Comparison of ENCODE assay signal across 29 cellular contexts in the genomic region with DNA sequence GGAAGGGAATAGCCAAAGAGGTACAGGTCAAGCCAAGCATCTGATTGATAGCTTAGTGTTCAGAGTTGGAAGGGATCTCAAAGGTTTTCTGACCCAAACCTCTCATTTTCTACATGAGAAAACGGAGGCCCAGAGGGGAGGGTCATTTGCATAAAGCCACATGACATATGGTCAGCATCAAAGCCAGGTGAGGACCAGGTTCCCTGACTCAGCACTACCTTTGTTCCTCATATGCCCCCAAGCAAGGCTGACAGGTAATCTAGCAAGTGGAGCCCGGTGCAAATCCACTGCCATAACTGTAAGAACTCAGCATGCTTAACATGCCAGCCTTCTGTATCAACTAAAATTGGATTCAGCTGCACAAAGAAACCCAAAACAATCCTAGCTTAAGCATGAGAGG. TPM values are rescaled to one million over a fixed set of nuclear protein-coding genes. Genes with fewer than 3 reads are reported as not detected.
"Had no signal": no experiment of that assay in that cellular context is flagged by ENCODE, and none has a peak within 500 bp of the region (broad histone marks: within the 10 kb centered on the region; RNA-seq: fewer than 3 reads in every experiment).

No MANE protein-coding gene starts in this region.

- H3K27me3 ChIP-seq: pancreas, sigmoid colon, suprapubic skin, tibial artery, upper lobe of right lung had no signal

- ATAC-seq: activated naive CD8-positive, alpha-beta T cell treated with anti-CD3 and anti-CD28 coated beads, Interleukin-2, amount 50 U/mL, for 24 hours; esophagus mucosa; heart left ventricle; naive thymus-derived CD8-positive, alpha-beta T cell; pancreas; psoas muscle; upper lobe of right lung had no signal

- H3K9me3 ChIP-seq: heart left ventricle, pancreas, psoas muscle, sigmoid colon, suprapubic skin, tibial artery, upper lobe of right lung had no signal

- H3K4me3 ChIP-seq: heart left ventricle, pancreas, psoas muscle, sigmoid colon, suprapubic skin, tibial artery, upper lobe of right lung had no signal

- H3K4me1 ChIP-seq: psoas muscle, sigmoid colon, suprapubic skin, upper lobe of right lung had no signal

- FAIRE-seq: pancreas, small intestine had no signal

- DNase-seq: activated CD4-positive, alpha-beta T cell treated with anti-CD3 and anti-CD28 coated beads for 48 hours; activated CD4-positive, alpha-beta T cell treated with anti-CD3 and anti-CD28 coated beads, Interleukin-2, amount 50 U/mL, for 48 hours; activated naive CD8-positive, alpha-beta T cell treated with anti-CD3 and anti-CD28 coated beads, Interleukin-2, amount 50 U/mL, for 24 hours; activated T-cell treated with anti-CD3 and anti-CD28 coated beads, Interleukin-2, amount 50 U/mL, for 48 hours; amygdala; central memory CD4-positive, alpha-beta T cell; foreskin fibroblast; heart left ventricle; hypothalamus; immature natural killer cell; naive thymus-derived CD8-positive, alpha-beta T cell; nucleus accumbens; pancreas; psoas muscle; sigmoid colon; small intestine; stimulated activated CD4-positive, alpha-beta T cell treated with anti-CD3 and anti-CD28 coated beads, Interleukin-4, amount 100 ng/mL, for 4 hours; stimulated activated CD8-positive, alpha-beta memory T cell treated with anti-CD3 and anti-CD28 coated beads, Interleukin-4, amount 100 ng/mL, for 48 hours; stimulated activated naive CD4-positive, alpha-beta T cell; tibial artery; upper lobe of right lung had no signal

- H3K36me3 ChIP-seq: heart left ventricle, pancreas, sigmoid colon, suprapubic skin, tibial artery, upper lobe of right lung had no signal

- H3K27ac ChIP-seq: heart left ventricle, pancreas, psoas muscle, sigmoid colon, suprapubic skin, tibial artery, upper lobe of right lung had no signal

RNA-seq across cellular contexts. Expression of gene CCL1, which starts 28.2 kb away (rescaled TPM):
- total RNA-seq: endodermal cell; esophagus mucosa; heart left ventricle; kidney epithelial cell; lower leg skin; naive thymus-derived CD8-positive, alpha-beta T cell; neural crest cell; pancreas; psoas muscle; sigmoid colon; suprapubic skin; upper lobe of right lung had no signal
- polyA plus RNA-seq: heart left ventricle; immature natural killer cell; naive thymus-derived CD8-positive, alpha-beta T cell; pancreas; psoas muscle; sigmoid colon; small intestine had no signal

RNA-seq across cellular contexts. Expression of gene CCL13, which starts 35.0 kb away (rescaled TPM):
- total RNA-seq: activated CD8-positive, alpha-beta memory T cell treated with anti-CD3 and anti-CD28 coated beads for 36 hours; activated T-helper 2 cell treated with anti-CD3 and anti-CD28 coated beads, Interferon-gamma antibody, Interleukin-2, Interleukin-4, amounts not matched to agents 10 μg/mL and 5 μg/mL and 100 μg/mL, durations not matched to agents 14 hours and 24 hours and 36 hours; endodermal cell; kidney epithelial cell; naive thymus-derived CD8-positive, alpha-beta T cell; neural crest cell had no signal
- polyA plus RNA-seq: immature natural killer cell; naive thymus-derived CD8-positive, alpha-beta T cell had no signal
